In genomic region chr6:167581637-167582036, GRCh38 we compare ENCODE assay signal across 17 cellular contexts.
"Had no signal": no experiment of that assay in that cellular context is flagged by ENCODE, and none has a peak within 500 bp of the region (broad histone marks: within the 10 kb centered on the region; RNA-seq: fewer than 3 reads in every experiment).

No MANE protein-coding gene starts in this region.

- H3K4me1 ChIP-seq: gastrocnemius medialis, left lung, lower lobe of right lung, right atrium auricular region, thyroid gland, upper lobe of left lung had no signal

- H3K4me3 ChIP-seq: dorsolateral prefrontal cortex, gastrocnemius medialis, heart right ventricle, left lung, lower lobe of right lung, ovary, right atrium auricular region, thyroid gland, upper lobe of left lung had no signal

- DNase-seq: central memory CD4-positive, alpha-beta T cell; cortex of kidney; dorsolateral prefrontal cortex; effector CD8-positive, alpha-beta T cell; gastrocnemius medialis; heart right ventricle; immature natural killer cell; lower lobe of right lung; natural killer cell; ovary; small intestine; stimulated activated CD4-positive, alpha-beta T cell treated with anti-CD3 and anti-CD28 coated beads, Interleukin-12 subunit alpha, Interleukin-12 subunit beta, amount 100 ng/mL, for 4 hours; stimulated activated naive CD4-positive, alpha-beta T cell treated with Interleukin-2 at 50 U/mL for 16 hours; thyroid gland; upper lobe of left lung had no signal

- H3K9me3 ChIP-seq: gastrocnemius medialis, ovary, thyroid gland had no signal

- H3K36me3 ChIP-seq: gastrocnemius medialis, heart right ventricle, left lung, lower lobe of right lung, ovary, right atrium auricular region, thyroid gland, upper lobe of left lung had no signal

- H3K27me3 ChIP-seq: dorsolateral prefrontal cortex, gastrocnemius medialis, heart right ventricle, left lung, ovary, right atrium auricular region, thyroid gland, upper lobe of left lung had no signal

- H3K27ac ChIP-seq: dorsolateral prefrontal cortex, gastrocnemius medialis, heart right ventricle, left lung, lower lobe of right lung, ovary, right atrium auricular region, thyroid gland, upper lobe of left lung had no signal
